In genomic region chr13:85806553-85807175, GRCh38 we compare ENCODE assay signal across 8 cellular contexts. TPM values are rescaled to one million over a fixed set of nuclear protein-coding genes. Genes with fewer than 3 reads are reported as not detected.
DNase-seq lines count a peak whose midpoint lies in the region; ATAC-seq and TF ChIP-seq lines count a peak whose summit lies in the region.

No MANE protein-coding gene starts in this region.

- H3K4me1 ChIP-seq in NT2/D1 (ENCODE audit: insufficient read depth, insufficient read length) (no peaks in the 10 kb centered on the region), gastrocnemius medialis (no peaks in the 10 kb centered on the region)

- H3K27me3 ChIP-seq in NT2/D1 (ENCODE audit: insufficient read depth, insufficient read length) (no peaks in the 10 kb centered on the region), gastrocnemius medialis (no peaks in the 10 kb centered on the region)

- TF ChIP-seq CTCF in neural crest cell (conservative IDR thresholded peaks at IDR 0.05) (peak; percentile 92), gastrocnemius medialis (IDR thresholded peaks at IDR 0.05 in 4 of 5, conservative IDR thresholded peaks at IDR 0.05 in 1 of 5) (peak in 1 of 5 experiments; percentile 31), Calu3 (IDR thresholded peaks at IDR 0.05; ENCODE audit: unreplicated experiment) (no peak)

- TF ChIP-seq POLR2A in gastrocnemius medialis (IDR thresholded peaks at IDR 0.05): no peak

- H3K36me3 Mint-ChIP-seq in neural crest cell (ENCODE audit: low read depth) (no peaks in the 10 kb centered on the region), Calu3 (ENCODE audit: insufficient read depth, unreplicated experiment) (no peaks in the 10 kb centered on the region)

- no peaks in the 10 kb centered on the region for H3K27me3 Mint-ChIP-seq in neural crest cell (ENCODE audit: low read depth)
- H3K27me3 Mint-ChIP-seq in Calu3 (ENCODE audit: unreplicated experiment): no peaks in the 10 kb centered on the region

- H3K4me3 ChIP-seq in NT2/D1 (ENCODE audit: insufficient read length, low read depth) (no peak overlapping the region), gastrocnemius medialis (no peak overlapping the region)

- no peak overlapping the region for H3K27ac ChIP-seq in gastrocnemius medialis

- BruUV-seq in Calu3 (replicated peaks; lab: Mats Ljungman, UMichigan): no TSS peak

- H3K9me3 ChIP-seq in NT2/D1 (ENCODE audit: insufficient read depth, low read length): no peaks in the 10 kb centered on the region
- no peaks in the 10 kb centered on the region for H3K9me3 ChIP-seq in gastrocnemius medialis

- ATAC-seq in GM19397 (IDR thresholded peaks at IDR 0.05; ENCODE audit: unreplicated experiment) (peak; percentile 77), HG03520 (IDR thresholded peaks at IDR 0.05; ENCODE audit: unreplicated experiment) (peak; percentile 77), gastrocnemius medialis (no peak)

- CTCF ChIA-PET in Calu3 (lab: Charles Lee): no interaction called here

- H3K4me3 Mint-ChIP-seq in neural crest cell (no peak overlapping the region), Calu3 (ENCODE audit: low read depth, unreplicated experiment) (no peak overlapping the region)

- DNase-seq in CMK (ENCODE audit: low read depth) (peak; percentile 44), NT2/D1 (ENCODE audit: low read depth, low spot score) (peak; percentile 27), dermis microvascular lymphatic vessel endothelial cell (ENCODE audit: low read depth in 2 of 2) (peak; percentile 24 to 35), neural crest cell (ENCODE audit: low read depth, low spot score) (no peak), gastrocnemius medialis (no peak), Calu3 (no peak)

- H3K36me3 ChIP-seq in NT2/D1 (ENCODE audit: insufficient read depth, insufficient read length, low read length): no peaks in the 10 kb centered on the region
- no peaks in the 10 kb centered on the region for H3K36me3 ChIP-seq in gastrocnemius medialis

- in situ Hi-C loops in gastrocnemius medialis (cut with MboI; ENCODE audit: low sequenced_read_pairs in 4 of 4): loop anchor here (10.0 to 25.0 kb wide), 2 partner anchors 892 to 894 kb away; no protein-coding TSS in a partner anchor

- no peaks in the 10 kb centered on the region for H3K9me3 Mint-ChIP-seq in neural crest cell
- no peaks in the 10 kb centered on the region for H3K9me3 Mint-ChIP-seq in Calu3 (ENCODE audit: low read depth, unreplicated experiment)

- H3K4me1 Mint-ChIP-seq in neural crest cell (peaks cover 5% of the 10 kb centered on the region), Calu3 (ENCODE audit: low read depth, unreplicated experiment) (no peaks in the 10 kb centered on the region)

- H3K9ac ChIP-seq in NT2/D1 (ENCODE audit: insufficient read length, low read depth): no peak overlapping the region

- no peak overlapping the region for H3K27ac Mint-ChIP-seq in neural crest cell (ENCODE audit: unreplicated experiment)
- H3K27ac Mint-ChIP-seq in Calu3 (ENCODE audit: unreplicated experiment): no peak overlapping the region

- intact Hi-C loops in gastrocnemius medialis (cut with DNase I; ENCODE audit: low total_unique reads) (no loop called here), Calu3 (cut with micrococcal nuclease; ENCODE audit: unreplicated experiment) (loop anchor here (1.0 to 5.0 kb wide), 3 partner anchors 889 to 964 kb away; no protein-coding TSS in a partner anchor)

RNA-seq across cellular contexts. Expression of gene SLITRK6, which starts 7.4 kb away (rescaled TPM):
- total RNA-seq in dermis microvascular lymphatic vessel endothelial cell: not detected in 2 replicates
- 33.8 and 42.9 TPM in 2 replicates for total RNA-seq in neural crest cell
- not detected for total RNA-seq in gastrocnemius medialis
- not detected in 2 replicates for total RNA-seq in Calu3 (2022)

Comparison
In these comparisons a context has a peak if more than half of its experiments do, and no peak if none do; other contexts are left out.
1. DNase-seq: peak in CMK (single experiment), NT2/D1 (single experiment) and dermis microvascular lymphatic vessel endothelial cell (2 of 2); none in neural crest cell (single experiment), gastrocnemius medialis (0 of 2) and Calu3 (single experiment).
2. ATAC-seq: peak in GM19397 (single experiment) and HG03520 (single experiment); none in gastrocnemius medialis (0 of 2).
3. RNA of gene SLITRK6, which starts 7.4 kb away (total RNA-seq): 33.8 to 42.9 TPM in neural crest cell; not detected in Calu3, not detected in gastrocnemius medialis and not detected in dermis microvascular lymphatic vessel endothelial cell; every median in the first group is over 10 times any median in the second.